ENCODE assay signal across 10 cellular contexts in genomic region chr10:68334672-68335467, GRCh38. TPM values are rescaled to one million over a fixed set of nuclear protein-coding genes. Genes with fewer than 3 reads are reported as not detected.
DNase-seq lines count a peak whose midpoint lies in the region; ATAC-seq and TF ChIP-seq lines count a peak whose summit lies in the region.
"Had no signal": no experiment of that assay in that cellular context is flagged by ENCODE, and none has a peak within 500 bp of the region (broad histone marks: within the 10 kb centered on the region; RNA-seq: fewer than 3 reads in every experiment).

No MANE protein-coding gene starts in this region.

- H3K36me3 Mint-ChIP-seq in activated CD4-positive, alpha-beta T cell treated with anti-CD3 and anti-CD28 coated beads for 36 hours (ENCODE audit: low read depth): peaks cover 63% of the 10 kb centered on the region
- peaks cover 56 to 87% of the 10 kb centered on the region in 2 donors for H3K36me3 Mint-ChIP-seq in activated naive CD4-positive, alpha-beta T cell treated with anti-CD3 and anti-CD28 coated beads, Interleukin-2, amount 50 U/mL, for 72 hours

- peaks cover 48% of the 10 kb centered on the region for H3K4me1 Mint-ChIP-seq in activated CD4-positive, alpha-beta T cell treated with anti-CD3 and anti-CD28 coated beads for 36 hours

- intact Hi-C loops in activated CD4-positive, alpha-beta T cell treated with anti-CD3 and anti-CD28 coated beads for 36 hours (cut with DNase I, micrococcal nuclease): loop anchor here (1.0 to 10.0 kb wide), 5 partner anchors 30 to 760 kb away; partner anchors contain the start of genes CCAR1 (in 1 of the 2), DDX50 (in 1 of the 2) and RUFY2 (in 1 of the 2)

- DNase-seq in activated CD4-positive, alpha-beta T cell treated with anti-CD3 and anti-CD28 coated beads for 36 hours: no peak
- DNase-seq in activated CD4-positive, alpha-beta T cell treated with anti-CD3 and anti-CD28 coated beads, Interleukin-2, amount 50 U/mL, for 48 hours: no peak
- no peak for DNase-seq in activated naive CD4-positive, alpha-beta T cell treated with anti-CD3 and anti-CD28 coated beads, Interleukin-2, amount 50 U/mL, for 72 hours (ENCODE audit: low spot score in 2 of 2)
- no peak for DNase-seq in kidney epithelial cell (ENCODE audit: low read depth)
- no peak for DNase-seq in thoracic aorta (ENCODE audit: low spot score)
- DNase-seq in HCEC 1CT: no peak
- no peak for DNase-seq in DMS114 treated with DMSO at 0.1 percent for 48 hours (lab: John Stamatoyannopoulos, UW; ENCODE audit: unreplicated experiment)
- DNase-seq: C1 segment of cervical spinal cord, left colon had no signal

- peak overlapping the region; percentile 100 for H3K27ac Mint-ChIP-seq in activated CD4-positive, alpha-beta T cell treated with anti-CD3 and anti-CD28 coated beads for 36 hours
- peak overlapping the region; percentile 84 to 98 for H3K27ac Mint-ChIP-seq in activated naive CD4-positive, alpha-beta T cell treated with anti-CD3 and anti-CD28 coated beads, Interleukin-2, amount 50 U/mL, for 72 hours

- no peaks in the 10 kb centered on the region for H3K9me3 ChIP-seq in thoracic aorta

- H3K4me1 ChIP-seq in thoracic aorta (ENCODE audit: control insufficient read depth in 1 of 2, low read depth in 2 of 2): peaks cover 36 to 48% of the 10 kb centered on the region in 2 donors

- H3K27me3 ChIP-seq in kidney epithelial cell (ENCODE audit: control insufficient read depth, insufficient read depth, low read length) (no peaks in the 10 kb centered on the region), thoracic aorta (replicated peaks; ENCODE audit: insufficient read depth) (no peaks in the 10 kb centered on the region)

- H3K9me3 Mint-ChIP-seq in activated CD4-positive, alpha-beta T cell treated with anti-CD3 and anti-CD28 coated beads for 36 hours (ENCODE audit: low read depth): no peaks in the 10 kb centered on the region
- no peaks in the 10 kb centered on the region for H3K9me3 Mint-ChIP-seq in activated naive CD4-positive, alpha-beta T cell treated with anti-CD3 and anti-CD28 coated beads, Interleukin-2, amount 50 U/mL, for 72 hours

- H3K36me3 ChIP-seq in kidney epithelial cell (ENCODE audit: control insufficient read depth, insufficient read depth, low read length): no peaks in the 10 kb centered on the region
- H3K36me3 ChIP-seq in thoracic aorta: peaks cover 7% of the 10 kb centered on the region

- peak overlapping the region in 1 of 2 donors; percentile 99 for H3K27ac ChIP-seq in thoracic aorta

- peak overlapping the region; percentile 97 for H3K4me3 Mint-ChIP-seq in activated CD4-positive, alpha-beta T cell treated with anti-CD3 and anti-CD28 coated beads for 36 hours

- ATAC-seq in activated CD4-positive, alpha-beta T cell treated with anti-CD3 and anti-CD28 coated beads for 36 hours: no peak
- no peak for ATAC-seq in activated naive CD4-positive, alpha-beta T cell treated with anti-CD3 and anti-CD28 coated beads, Interleukin-2, amount 50 U/mL, for 72 hours
- no peak for ATAC-seq in thoracic aorta (ENCODE audit: insufficient number of reproducible peaks, low FRiP score, low read depth)
- no peak for ATAC-seq in HG02840 (IDR thresholded peaks at IDR 0.05; ENCODE audit: low FRiP score, unreplicated experiment)
- ATAC-seq: left colon had no signal

- CTCF ChIA-PET in activated CD4-positive, alpha-beta T cell treated with anti-CD3 and anti-CD28 coated beads for 36 hours (lab: Charles Lee): interaction anchor here (0.6 to 2.5 kb wide), 6 partner anchors 11 to 565 kb away, joined by 3 to 13 read pairs (median 6); no protein-coding TSS in a partner anchor

- H3K27me3 Mint-ChIP-seq in activated CD4-positive, alpha-beta T cell treated with anti-CD3 and anti-CD28 coated beads for 36 hours: no peaks in the 10 kb centered on the region

- POLR2A ChIA-PET in activated CD4-positive, alpha-beta T cell treated with anti-CD3 and anti-CD28 coated beads for 36 hours (lab: Charles Lee): interaction anchor here (1.1 kb wide), 1 partner anchor 12 kb away, joined by 4 read pairs; no protein-coding TSS in a partner anchor

- TF ChIP-seq CTCF in kidney epithelial cell (IDR thresholded peaks at IDR 0.05; ENCODE audit: insufficient read depth, low read length, poor library complexity, severe bottlenecking): no peak
- TF ChIP-seq CTCF in thoracic aorta (IDR thresholded peaks at IDR 0.05): no peak

- H3K4me3 ChIP-seq in kidney epithelial cell (ENCODE audit: low read depth, low read length) (peak overlapping the region; percentile 66), thoracic aorta (peak overlapping the region; percentile 79)

RNA-seq across cellular contexts. Expression of gene PBLD, which starts 2.1 kb away (rescaled TPM):
- total RNA-seq in activated CD4-positive, alpha-beta T cell treated with anti-CD3 and anti-CD28 coated beads for 36 hours: 1 to 10 TPM; 1.1 to 1.2 TPM
- 1 to 10 TPM in 1 of 2 donors, under 1 TPM in 1; 0.34 to 1.7 TPM for total RNA-seq in activated naive CD4-positive, alpha-beta T cell treated with anti-CD3 and anti-CD28 coated beads, Interleukin-2, amount 50 U/mL, for 72 hours
- total RNA-seq in kidney epithelial cell: 3.1 and 4.5 TPM in 2 replicates
- 1 to 10 TPM; 8.0 to 9.5 TPM for total RNA-seq in thoracic aorta

RNA-seq across cellular contexts. Expression of gene HNRNPH3, which starts 3.0 kb away (rescaled TPM):
- total RNA-seq in activated CD4-positive, alpha-beta T cell treated with anti-CD3 and anti-CD28 coated beads for 36 hours: 100 to 1,000 TPM; 126 to 157 TPM
- total RNA-seq in activated naive CD4-positive, alpha-beta T cell treated with anti-CD3 and anti-CD28 coated beads, Interleukin-2, amount 50 U/mL, for 72 hours: 100 to 1,000 TPM; 117 to 150 TPM
- 23.0 and 35.3 TPM in 2 replicates for total RNA-seq in kidney epithelial cell
- 10 to 100 TPM; 47.1 to 68.7 TPM for total RNA-seq in thoracic aorta
